ENCODE assay signal across 28 cellular contexts in genomic region chr4:60432911-60433310, GRCh38.
"Had no signal": no experiment of that assay in that cellular context is flagged by ENCODE, and none has a peak within 500 bp of the region (broad histone marks: within the 10 kb centered on the region; RNA-seq: fewer than 3 reads in every experiment).

No MANE protein-coding gene starts in this region.

- H3K36me3 ChIP-seq: esophagus muscularis mucosa, gastroesophageal sphincter, heart left ventricle, neutrophil, suprapubic skin, transverse colon, upper lobe of right lung, vagina had no signal

- H3K4me1 ChIP-seq: esophagus muscularis mucosa, foreskin keratinocyte, gastroesophageal sphincter, heart left ventricle, parathyroid adenoma, suprapubic skin, transverse colon, upper lobe of right lung, vagina had no signal

- H3K9me3 ChIP-seq: neutrophil, suprapubic skin, transverse colon, upper lobe of right lung, vagina had no signal

- ATAC-seq: foreskin keratinocyte; gastroesophageal sphincter; heart left ventricle; left lobe of liver; natural killer cell; sciatic nerve; stimulated activated naive CD8-positive, alpha-beta T cell treated with anti-CD3 and anti-CD28 coated beads, Interleukin-15, amount 100 ng/mL, for 72 hours; upper lobe of right lung had no signal

- H3K4me2 ChIP-seq: hepatocyte, smooth muscle cell had no signal

- H2AFZ ChIP-seq: hepatocyte, parathyroid adenoma had no signal

- H3K4me3 ChIP-seq: esophagus muscularis mucosa, gastroesophageal sphincter, heart left ventricle, hepatocyte, lung, smooth muscle cell, suprapubic skin, transverse colon, upper lobe of right lung, vagina had no signal

- H3K4me3 Mint-ChIP-seq: dendritic cell treated with granulocyte-macrophage colony-stimulating factor and Interleukin-4, amounts not matched to agents 40 ng/mL and 50 ng/mL, for 4 days; memory B cell; natural killer cell; stimulated activated naive CD8-positive, alpha-beta T cell treated with anti-CD3 and anti-CD28 coated beads, Interleukin-15, amount 100 ng/mL, for 72 hours had no signal

- H3K79me2 ChIP-seq: hepatocyte, parathyroid adenoma had no signal

- H3K4me1 Mint-ChIP-seq: memory B cell; natural killer cell; stimulated activated naive CD8-positive, alpha-beta T cell treated with anti-CD3 and anti-CD28 coated beads, Interleukin-15, amount 100 ng/mL, for 72 hours had no signal

- FAIRE-seq: endothelial cell of umbilical vein, kidney had no signal

- H3K27me3 Mint-ChIP-seq: dendritic cell treated with granulocyte-macrophage colony-stimulating factor and Interleukin-4, amounts not matched to agents 40 ng/mL and 50 ng/mL, for 4 days; memory B cell; progenitor cell of endocrine pancreas; stimulated activated naive CD8-positive, alpha-beta T cell treated with anti-CD3 and anti-CD28 coated beads, Interleukin-15, amount 100 ng/mL, for 72 hours had no signal

- H3K27me3 ChIP-seq: esophagus muscularis mucosa, foreskin keratinocyte, gastroesophageal sphincter, heart left ventricle, hepatocyte, neutrophil, suprapubic skin, transverse colon, upper lobe of right lung, vagina had no signal

- DNase-seq: effector CD8-positive, alpha-beta T cell; foreskin keratinocyte; heart left ventricle; kidney; natural killer cell; stimulated activated CD4-positive, alpha-beta T cell treated with anti-CD3 and anti-CD28 coated beads, Interleukin-12 subunit alpha, Interleukin-12 subunit beta, amount 100 ng/mL, for 4 hours; stimulated activated CD4-positive, alpha-beta T cell treated with anti-CD3 and anti-CD28 coated beads, Interleukin-1b, Interleukin-23, amount 100 ng/mL, for 48 hours; stimulated activated CD4-positive, alpha-beta T cell treated with anti-CD3 and anti-CD28 coated beads, Interleukin-4, amount 100 ng/mL, for 1 hour; stimulated activated CD8-positive, alpha-beta memory T cell treated with anti-CD3 and anti-CD28 coated beads, Interleukin-4, amount 100 ng/mL, for 48 hours; stimulated activated naive CD4-positive, alpha-beta T cell; stimulated activated naive CD8-positive, alpha-beta T cell treated with anti-CD3 and anti-CD28 coated beads, Interleukin-15, amount 100 ng/mL, for 72 hours; transverse colon; upper lobe of right lung had no signal

- H3K9ac ChIP-seq: parathyroid adenoma had no signal

- H3K27ac ChIP-seq: esophagus muscularis mucosa, foreskin keratinocyte, gastroesophageal sphincter, heart left ventricle, hepatocyte, neutrophil, parathyroid adenoma, suprapubic skin, transverse colon, upper lobe of right lung, vagina had no signal

- H3K36me3 Mint-ChIP-seq: memory B cell had no signal

- H3K27ac Mint-ChIP-seq: dendritic cell treated with granulocyte-macrophage colony-stimulating factor and Interleukin-4, amounts not matched to agents 40 ng/mL and 50 ng/mL, for 4 days; memory B cell; natural killer cell; progenitor cell of endocrine pancreas; stimulated activated naive CD8-positive, alpha-beta T cell treated with anti-CD3 and anti-CD28 coated beads, Interleukin-15, amount 100 ng/mL, for 72 hours had no signal
